1 cellular context compared by ENCODE assay signal in the genomic region with DNA sequence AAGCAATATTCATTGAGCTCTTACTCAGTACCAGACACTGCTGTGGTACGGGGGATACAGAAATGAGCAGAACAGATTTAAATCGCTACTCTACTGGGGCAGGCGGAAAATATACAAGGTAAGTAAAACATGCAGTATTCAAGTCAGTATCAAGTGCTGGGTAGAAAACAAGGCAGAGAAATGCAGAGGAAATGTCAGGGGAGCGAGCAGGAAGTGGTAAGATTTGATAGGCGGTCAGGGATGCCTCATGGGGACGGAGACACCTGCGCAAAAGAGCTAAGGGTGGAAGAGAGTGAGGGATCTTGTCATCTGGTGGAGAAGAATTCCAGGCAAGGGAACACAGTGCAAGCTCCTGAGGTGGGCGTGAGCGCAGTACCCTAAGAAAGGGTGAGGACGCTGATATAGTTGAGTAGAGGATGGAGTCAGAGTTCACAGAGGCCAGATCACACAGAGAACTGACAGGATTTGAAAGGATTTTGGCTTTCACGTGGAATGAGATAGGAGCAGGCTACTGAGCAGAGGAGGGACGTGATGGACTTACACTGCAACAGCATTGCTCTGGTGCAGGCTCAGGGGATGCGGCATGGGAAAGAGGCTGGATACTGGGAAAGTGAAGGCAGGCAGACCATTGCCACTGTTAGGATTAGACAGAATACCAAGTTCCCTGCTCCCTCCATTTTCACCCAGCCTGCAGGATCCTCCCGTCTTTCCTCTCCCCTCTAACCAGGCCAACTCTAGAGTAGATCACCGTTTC.
TF ChIP-seq lines count a peak whose summit lies in the region.

No MANE protein-coding gene starts in this region.

TF ChIP-seq in GM23338, 12 proteins besides CTCF, POLR2A, EP300 and RAD21 (continued from another document):
- TF ChIP-seq, protein P1, sequence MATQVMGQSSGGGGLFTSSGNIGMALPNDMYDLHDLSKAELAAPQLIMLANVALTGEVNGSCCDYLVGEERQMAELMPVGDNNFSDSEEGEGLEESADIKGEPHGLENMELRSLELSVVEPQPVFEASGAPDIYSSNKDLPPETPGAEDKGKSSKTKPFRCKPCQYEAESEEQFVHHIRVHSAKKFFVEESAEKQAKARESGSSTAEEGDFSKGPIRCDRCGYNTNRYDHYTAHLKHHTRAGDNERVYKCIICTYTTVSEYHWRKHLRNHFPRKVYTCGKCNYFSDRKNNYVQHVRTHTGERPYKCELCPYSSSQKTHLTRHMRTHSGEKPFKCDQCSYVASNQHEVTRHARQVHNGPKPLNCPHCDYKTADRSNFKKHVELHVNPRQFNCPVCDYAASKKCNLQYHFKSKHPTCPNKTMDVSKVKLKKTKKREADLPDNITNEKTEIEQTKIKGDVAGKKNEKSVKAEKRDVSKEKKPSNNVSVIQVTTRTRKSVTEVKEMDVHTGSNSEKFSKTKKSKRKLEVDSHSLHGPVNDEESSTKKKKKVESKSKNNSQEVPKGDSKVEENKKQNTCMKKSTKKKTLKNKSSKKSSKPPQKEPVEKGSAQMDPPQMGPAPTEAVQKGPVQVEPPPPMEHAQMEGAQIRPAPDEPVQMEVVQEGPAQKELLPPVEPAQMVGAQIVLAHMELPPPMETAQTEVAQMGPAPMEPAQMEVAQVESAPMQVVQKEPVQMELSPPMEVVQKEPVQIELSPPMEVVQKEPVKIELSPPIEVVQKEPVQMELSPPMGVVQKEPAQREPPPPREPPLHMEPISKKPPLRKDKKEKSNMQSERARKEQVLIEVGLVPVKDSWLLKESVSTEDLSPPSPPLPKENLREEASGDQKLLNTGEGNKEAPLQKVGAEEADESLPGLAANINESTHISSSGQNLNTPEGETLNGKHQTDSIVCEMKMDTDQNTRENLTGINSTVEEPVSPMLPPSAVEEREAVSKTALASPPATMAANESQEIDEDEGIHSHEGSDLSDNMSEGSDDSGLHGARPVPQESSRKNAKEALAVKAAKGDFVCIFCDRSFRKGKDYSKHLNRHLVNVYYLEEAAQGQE (IDR thresholded peaks at IDR 0.05; ENCODE audit: unreplicated experiment): no peak
- TF ChIP-seq, protein P2, sequence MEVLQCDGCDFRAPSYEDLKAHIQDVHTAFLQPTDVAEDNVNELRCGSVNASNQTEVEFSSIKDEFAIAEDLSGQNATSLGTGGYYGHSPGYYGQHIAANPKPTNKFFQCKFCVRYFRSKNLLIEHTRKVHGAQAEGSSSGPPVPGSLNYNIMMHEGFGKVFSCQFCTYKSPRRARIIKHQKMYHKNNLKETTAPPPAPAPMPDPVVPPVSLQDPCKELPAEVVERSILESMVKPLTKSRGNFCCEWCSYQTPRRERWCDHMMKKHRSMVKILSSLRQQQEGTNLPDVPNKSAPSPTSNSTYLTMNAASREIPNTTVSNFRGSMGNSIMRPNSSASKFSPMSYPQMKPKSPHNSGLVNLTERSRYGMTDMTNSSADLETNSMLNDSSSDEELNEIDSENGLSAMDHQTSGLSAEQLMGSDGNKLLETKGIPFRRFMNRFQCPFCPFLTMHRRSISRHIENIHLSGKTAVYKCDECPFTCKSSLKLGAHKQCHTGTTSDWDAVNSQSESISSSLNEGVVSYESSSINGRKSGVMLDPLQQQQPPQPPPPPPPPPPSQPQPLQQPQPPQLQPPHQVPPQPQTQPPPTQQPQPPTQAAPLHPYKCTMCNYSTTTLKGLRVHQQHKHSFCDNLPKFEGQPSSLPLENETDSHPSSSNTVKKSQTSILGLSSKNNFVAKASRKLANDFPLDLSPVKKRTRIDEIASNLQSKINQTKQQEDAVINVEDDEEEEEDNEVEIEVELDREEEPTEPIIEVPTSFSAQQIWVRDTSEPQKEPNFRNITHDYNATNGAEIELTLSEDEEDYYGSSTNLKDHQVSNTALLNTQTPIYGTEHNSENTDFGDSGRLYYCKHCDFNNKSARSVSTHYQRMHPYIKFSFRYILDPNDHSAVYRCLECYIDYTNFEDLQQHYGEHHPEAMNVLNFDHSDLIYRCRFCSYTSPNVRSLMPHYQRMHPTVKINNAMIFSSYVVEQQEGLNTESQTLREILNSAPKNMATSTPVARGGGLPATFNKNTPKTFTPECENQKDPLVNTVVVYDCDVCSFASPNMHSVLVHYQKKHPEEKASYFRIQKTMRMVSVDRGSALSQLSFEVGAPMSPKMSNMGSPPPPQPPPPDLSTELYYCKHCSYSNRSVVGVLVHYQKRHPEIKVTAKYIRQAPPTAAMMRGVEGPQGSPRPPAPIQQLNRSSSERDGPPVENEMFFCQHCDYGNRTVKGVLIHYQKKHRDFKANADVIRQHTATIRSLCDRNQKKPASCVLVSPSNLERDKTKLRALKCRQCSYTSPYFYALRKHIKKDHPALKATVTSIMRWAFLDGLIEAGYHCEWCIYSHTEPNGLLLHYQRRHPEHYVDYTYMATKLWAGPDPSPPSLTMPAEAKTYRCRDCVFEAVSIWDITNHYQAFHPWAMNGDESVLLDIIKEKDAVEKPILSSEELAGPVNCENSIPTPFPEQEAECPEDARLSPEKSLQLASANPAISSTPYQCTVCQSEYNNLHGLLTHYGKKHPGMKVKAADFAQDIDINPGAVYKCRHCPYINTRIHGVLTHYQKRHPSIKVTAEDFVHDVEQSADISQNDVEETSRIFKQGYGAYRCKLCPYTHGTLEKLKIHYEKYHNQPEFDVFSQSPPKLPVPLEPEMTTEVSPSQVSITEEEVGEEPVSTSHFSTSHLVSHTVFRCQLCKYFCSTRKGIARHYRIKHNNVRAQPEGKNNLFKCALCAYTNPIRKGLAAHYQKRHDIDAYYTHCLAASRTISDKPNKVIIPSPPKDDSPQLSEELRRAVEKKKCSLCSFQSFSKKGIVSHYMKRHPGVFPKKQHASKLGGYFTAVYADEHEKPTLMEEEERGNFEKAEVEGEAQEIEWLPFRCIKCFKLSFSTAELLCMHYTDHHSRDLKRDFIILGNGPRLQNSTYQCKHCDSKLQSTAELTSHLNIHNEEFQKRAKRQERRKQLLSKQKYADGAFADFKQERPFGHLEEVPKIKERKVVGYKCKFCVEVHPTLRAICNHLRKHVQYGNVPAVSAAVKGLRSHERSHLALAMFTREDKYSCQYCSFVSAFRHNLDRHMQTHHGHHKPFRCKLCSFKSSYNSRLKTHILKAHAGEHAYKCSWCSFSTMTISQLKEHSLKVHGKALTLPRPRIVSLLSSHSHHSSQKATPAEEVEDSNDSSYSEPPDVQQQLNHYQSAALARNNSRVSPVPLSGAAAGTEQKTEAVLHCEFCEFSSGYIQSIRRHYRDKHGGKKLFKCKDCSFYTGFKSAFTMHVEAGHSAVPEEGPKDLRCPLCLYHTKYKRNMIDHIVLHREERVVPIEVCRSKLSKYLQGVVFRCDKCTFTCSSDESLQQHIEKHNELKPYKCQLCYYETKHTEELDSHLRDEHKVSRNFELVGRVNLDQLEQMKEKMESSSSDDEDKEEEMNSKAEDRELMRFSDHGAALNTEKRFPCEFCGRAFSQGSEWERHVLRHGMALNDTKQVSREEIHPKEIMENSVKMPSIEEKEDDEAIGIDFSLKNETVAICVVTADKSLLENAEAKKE (CRISPR knock-in tag; IDR thresholded peaks at IDR 0.05): no peak
- TF ChIP-seq POLR2AphosphoS5 (IDR thresholded peaks at IDR 0.05; ENCODE audit: low read depth): no peak
- TF ChIP-seq JUNB (IDR thresholded peaks at IDR 0.05; ENCODE audit: unreplicated experiment): no peak
- TF ChIP-seq CREB1 (CRISPR knock-in tag; IDR thresholded peaks at IDR 0.05; ENCODE audit: low read depth): no peak
- TF ChIP-seq NANOG (IDR thresholded peaks at IDR 0.05; ENCODE audit: borderline replicate concordance): no peak
- no peak for TF ChIP-seq EZH2phosphoT487 (IDR thresholded peaks at IDR 0.05; ENCODE audit: unreplicated experiment)
- TF ChIP-seq, protein P3, sequence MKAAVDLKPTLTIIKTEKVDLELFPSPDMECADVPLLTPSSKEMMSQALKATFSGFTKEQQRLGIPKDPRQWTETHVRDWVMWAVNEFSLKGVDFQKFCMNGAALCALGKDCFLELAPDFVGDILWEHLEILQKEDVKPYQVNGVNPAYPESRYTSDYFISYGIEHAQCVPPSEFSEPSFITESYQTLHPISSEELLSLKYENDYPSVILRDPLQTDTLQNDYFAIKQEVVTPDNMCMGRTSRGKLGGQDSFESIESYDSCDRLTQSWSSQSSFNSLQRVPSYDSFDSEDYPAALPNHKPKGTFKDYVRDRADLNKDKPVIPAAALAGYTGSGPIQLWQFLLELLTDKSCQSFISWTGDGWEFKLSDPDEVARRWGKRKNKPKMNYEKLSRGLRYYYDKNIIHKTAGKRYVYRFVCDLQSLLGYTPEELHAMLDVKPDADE (IDR thresholded peaks at IDR 0.05): no peak
TF ChIP-seq in GM23338: peak in this region for 0.
